15 cellular contexts compared by ENCODE assay signal in genomic region chr11:119912214-119912613, GRCh38.
DNase-seq lines count a peak whose midpoint lies in the region; ATAC-seq and TF ChIP-seq lines count a peak whose summit lies in the region.
"Had no signal": no experiment of that assay in that cellular context is flagged by ENCODE, and none has a peak within 500 bp of the region (broad histone marks: within the 10 kb centered on the region; RNA-seq: fewer than 3 reads in every experiment).

No MANE protein-coding gene starts in this region.

- no peaks in the 10 kb centered on the region for H3K36me3 ChIP-seq in osteoblast (ENCODE audit: insufficient read depth, low read length)
- H3K36me3 ChIP-seq: heart left ventricle, thyroid gland had no signal

- peaks cover 7% of the 10 kb centered on the region for H3K27me3 ChIP-seq in osteoblast (ENCODE audit: insufficient read depth, low read length)
- H3K27me3 ChIP-seq: thyroid gland had no signal

- ATAC-seq in HG03460 (IDR thresholded peaks at IDR 0.05; ENCODE audit: unreplicated experiment): no peak
- ATAC-seq: activated CD4-positive, alpha-beta T cell treated with anti-CD3 and anti-CD28 coated beads for 36 hours; activated CD8-positive, alpha-beta memory T cell treated with anti-CD3 and anti-CD28 coated beads, Interleukin-2, amount 10 ng/mL, durations not matched to agents 7 days and 5 days; GM23338 had no signal

- no peak overlapping the region for H3K27ac ChIP-seq in osteoblast (ENCODE audit: low read depth, low read length)
- H3K27ac ChIP-seq: RWPE1, thyroid gland had no signal

- H4K20me1 ChIP-seq in osteoblast (ENCODE audit: insufficient read depth, low read length): no peaks in the 10 kb centered on the region

- H3K9me3 ChIP-seq in osteoblast (ENCODE audit: low read depth, low read length): no peaks in the 10 kb centered on the region
- H3K9me3 ChIP-seq: heart left ventricle, thyroid gland had no signal

- H3K79me2 ChIP-seq in osteoblast (ENCODE audit: insufficient read depth, low read length): no peaks in the 10 kb centered on the region

- no peak overlapping the region for H3K4me2 ChIP-seq in osteoblast (ENCODE audit: insufficient read depth, low read length)
- H3K4me2 ChIP-seq: GM23338 had no signal

- no peak overlapping the region for H2AFZ ChIP-seq in osteoblast (ENCODE audit: low read length)
- H2AFZ ChIP-seq: GM23338 had no signal

- H3K4me3 ChIP-seq in osteoblast (ENCODE audit: insufficient read depth, low read length): no peak overlapping the region
- H3K4me3 ChIP-seq: GM23338, heart left ventricle, thyroid gland had no signal

- DNase-seq in NCI-H1105 (lab: John Stamatoyannopoulos, UW) (peak; percentile 88), NCI-H2107 treated with DMSO at 0.1 percent for 48 hours (lab: John Stamatoyannopoulos, UW; ENCODE audit: unreplicated experiment) (peak; percentile 95), NCI-H748 (lab: John Stamatoyannopoulos, UW; ENCODE audit: unreplicated experiment) (peak; percentile 83), superior temporal gyrus (ENCODE audit: extremely low spot score) (peak; percentile 39), osteoblast (ENCODE audit: insufficient read length, low spot score, missing footprints) (no peak), ecto neural progenitor cell (ENCODE audit: low spot score) (no peak)
- DNase-seq: activated CD4-positive, alpha-beta T cell treated with anti-CD3 and anti-CD28 coated beads for 36 hours; activated CD8-positive, alpha-beta memory T cell treated with anti-CD3 and anti-CD28 coated beads, Interleukin-2, amount 10 ng/mL, durations not matched to agents 7 days and 5 days; activated naive CD8-positive, alpha-beta T cell treated with anti-CD3 and anti-CD28 coated beads, Interleukin-2, amount 10 ng/mL, durations not matched to agents 7 days and 5 days; Caco-2; heart left ventricle; thyroid gland had no signal

- TF ChIP-seq CTCF in osteoblast (IDR thresholded peaks at IDR 0.05; ENCODE audit: extremely low read depth, low read depth, low read length): no peak

- H3K4me1 ChIP-seq in osteoblast (ENCODE audit: insufficient read depth, low read length): no peaks in the 10 kb centered on the region
- H3K4me1 ChIP-seq: thyroid gland had no signal

Comparison
In these comparisons a context has a peak if more than half of its experiments do, and no peak if none do; other contexts are left out.
1. DNase-seq: peak in NCI-H1105 (single experiment), NCI-H2107 treated with DMSO at 0.1 percent for 48 hours (single experiment), NCI-H748 (single experiment) and superior temporal gyrus (single experiment); none in osteoblast (single experiment) and ecto neural progenitor cell (single experiment).